In genomic region chr2:141187063-141187429, GRCh38 we compare ENCODE assay signal across 32 cellular contexts.
DNase-seq lines count a peak whose midpoint lies in the region; ATAC-seq and TF ChIP-seq lines count a peak whose summit lies in the region.
"Had no signal": no experiment of that assay in that cellular context is flagged by ENCODE, and none has a peak within 500 bp of the region (broad histone marks: within the 10 kb centered on the region; RNA-seq: fewer than 3 reads in every experiment).

No MANE protein-coding gene starts in this region.

- no peak for ATAC-seq in omental fat pad (ENCODE audit: low FRiP score)
- ATAC-seq: A549; activated CD4-positive, alpha-beta T cell treated with anti-CD3 and anti-CD28 coated beads for 36 hours; activated CD8-positive, alpha-beta T cell treated with anti-CD3 and anti-CD28 coated beads for 36 hours; CD8-positive, alpha-beta T cell; left colon; mucosa of descending colon; natural killer cell; upper lobe of right lung had no signal

- H3K27me3 ChIP-seq in AG04450 (ENCODE audit: control insufficient read depth, insufficient read depth, low read length), result no peaks in the 10 kb centered on the region
- H3K27me3 ChIP-seq: adrenal gland, BE2C, esophagus squamous epithelium, upper lobe of right lung had no signal

- H3K4me1 Mint-ChIP-seq in nephron, result peaks cover 12% of the 10 kb centered on the region
- H3K4me1 Mint-ChIP-seq: activated CD4-positive, alpha-beta T cell treated with anti-CD3 and anti-CD28 coated beads for 36 hours; central memory CD8-positive, alpha-beta T cell; immature natural killer cell; natural killer cell had no signal

- peak overlapping the region in 2 of 3 experiments; percentile 14 to 63 for H3K27ac Mint-ChIP-seq in nephron
- H3K27ac Mint-ChIP-seq: activated CD4-positive, alpha-beta T cell treated with anti-CD3 and anti-CD28 coated beads for 36 hours; activated CD8-positive, alpha-beta T cell treated with anti-CD3 and anti-CD28 coated beads for 36 hours; activated naive CD4-positive, alpha-beta T cell treated with anti-CD3 and anti-CD28 coated beads for 36 hours; CD8-positive, alpha-beta T cell; H9; immature natural killer cell; natural killer cell had no signal

- no peaks in the 10 kb centered on the region for H3K9me3 ChIP-seq in AG04450 (ENCODE audit: control insufficient read depth, insufficient read depth, low read length)
- H3K9me3 ChIP-seq: A549, adrenal gland, BE2C, esophagus squamous epithelium, mucosa of descending colon, upper lobe of right lung had no signal

- no peaks in the 10 kb centered on the region for H3K27me3 Mint-ChIP-seq in nephron (ENCODE audit: low read depth)
- H3K27me3 Mint-ChIP-seq: activated CD4-positive, alpha-beta T cell treated with anti-CD3 and anti-CD28 coated beads for 36 hours; activated CD8-positive, alpha-beta T cell treated with anti-CD3 and anti-CD28 coated beads for 36 hours; central memory CD8-positive, alpha-beta T cell had no signal

- H3K36me3 Mint-ChIP-seq in nephron (ENCODE audit: low read depth), result no peaks in the 10 kb centered on the region
- H3K36me3 Mint-ChIP-seq: CD8-positive, alpha-beta T cell had no signal

- no peak overlapping the region for H3K27ac ChIP-seq in AG04450 (ENCODE audit: low read depth, low read length)
- H3K27ac ChIP-seq: A549, adrenal gland, esophagus squamous epithelium, parathyroid adenoma, upper lobe of right lung had no signal

- POLR2A ChIA-PET in AG04450 (lab: Yijun Ruan, JAX), result interaction anchor here (0.5 kb wide), 1 partner anchor 88 kb away, joined by 3 read pairs; no protein-coding TSS in a partner anchor

- H3K4me3 Mint-ChIP-seq in nephron, result no peak overlapping the region
- H3K4me3 Mint-ChIP-seq: activated CD4-positive, alpha-beta T cell treated with anti-CD3 and anti-CD28 coated beads for 36 hours; activated CD8-positive, alpha-beta T cell treated with anti-CD3 and anti-CD28 coated beads for 36 hours; activated naive CD4-positive, alpha-beta T cell treated with anti-CD3 and anti-CD28 coated beads for 36 hours; CD8-positive, alpha-beta T cell; central memory CD8-positive, alpha-beta T cell; H9; immature natural killer cell; natural killer cell had no signal

- no peak overlapping the region for H3K4me3 ChIP-seq in AG04450 (ENCODE audit: low read depth, low read length)
- H3K4me3 ChIP-seq: A549, adrenal gland, esophagus squamous epithelium, mucosa of descending colon, upper lobe of right lung had no signal

- CTCF ChIA-PET in AG04450 (lab: Charles Lee), result no interaction called here

- H3K9me3 Mint-ChIP-seq in nephron, result no peaks in the 10 kb centered on the region
- H3K9me3 Mint-ChIP-seq: H9 had no signal

- DNase-seq in AG04450 (ENCODE audit: low read depth, low spot score) (peak; percentile 2), NCI-H1694 (lab: John Stamatoyannopoulos, UW) (peak; percentile 65), cerebellar cortex (ENCODE audit: low spot score) (peak; percentile 58), 8988T (no peak), NCI-H2107 treated with DMSO at 0.1 percent for 48 hours (lab: John Stamatoyannopoulos, UW; ENCODE audit: unreplicated experiment) (no peak), omental fat pad (ENCODE audit: low spot score) (no peak)
- no peak for DNase-seq in activated CD8-positive, alpha-beta memory T cell treated with anti-CD3 and anti-CD28 coated beads, Interleukin-2, amount 50 U/mL, for 48 hours
- DNase-seq: activated CD4-positive, alpha-beta T cell treated with anti-CD3 and anti-CD28 coated beads for 36 hours; activated CD8-positive, alpha-beta T cell treated with anti-CD3 and anti-CD28 coated beads for 36 hours; activated naive CD4-positive, alpha-beta T cell treated with anti-CD3 and anti-CD28 coated beads for 36 hours; adrenal gland; BE2C; CD8-positive, alpha-beta T cell; dermis blood vessel endothelial cell; esophagus squamous epithelium; H9; immature natural killer cell; left colon; mammary epithelial cell; mucosa of descending colon; natural killer cell; NCI-H1436; NCI-H2107; SHP77 treated with DMSO at 0.1 percent for 48 hours; small intestine; stimulated activated naive CD4-positive, alpha-beta T cell treated with Interleukin-2 at 50 U/mL for 16 hours; T-helper 9 cell; upper lobe of right lung had no signal

- TF ChIP-seq CTCF in AG04450 (IDR thresholded peaks at IDR 0.05; ENCODE audit: low read depth, low read length), result no peak
- no peak for TF ChIP-seq CTCF in nephron (IDR thresholded peaks at IDR 0.05; ENCODE audit: unreplicated experiment in 3 of 3)
- TF ChIP-seq CTCF in omental fat pad (IDR thresholded peaks at IDR 0.05), result no peak

Comparison
In these comparisons a context has a peak if more than half of its experiments do, and no peak if none do; other contexts are left out.
1. DNase-seq: peak in AG04450 (single experiment), NCI-H1694 (single experiment) and cerebellar cortex (single experiment); none in activated CD8-positive, alpha-beta memory T cell treated with anti-CD3 and anti-CD28 coated beads, Interleukin-2, amount 50 U/mL, for 48 hours (single experiment), 8988T (single experiment), NCI-H2107 treated with DMSO at 0.1 percent for 48 hours (single experiment) and omental fat pad (single experiment).